In genomic region chr5:157269165-157269671, GRCh38 we compare ENCODE assay signal across 8 cellular contexts. TPM values are rescaled to one million over a fixed set of nuclear protein-coding genes. Genes with fewer than 3 reads are reported as not detected.
DNase-seq lines count a peak whose midpoint lies in the region; ATAC-seq, FAIRE-seq and TF ChIP-seq lines count a peak whose summit lies in the region.

No MANE protein-coding gene starts in this region.

- FAIRE-seq in GM19239 (lab: Jason Lieb, UNC) (peak; percentile 31), kidney (lab: Jason Lieb, UNC) (no peak)

- H4K8ac ChIP-seq in mesenchymal stem cell (ENCODE audit: low read length), result no peak overlapping the region

- H3K27ac Mint-ChIP-seq in WTC11, result peak overlapping the region; percentile 67

- no peaks in the 10 kb centered on the region for H3K9me3 Mint-ChIP-seq in WTC11

- no peak overlapping the region for H2BK120ac ChIP-seq in mesenchymal stem cell (ENCODE audit: low read depth, low read length)

- H4K20me1 ChIP-seq in BLaER1 (peaks cover 10% of the 10 kb centered on the region; the same call in 1 of the 2 replicates), osteoblast (ENCODE audit: insufficient read depth, low read length) (no peaks in the 10 kb centered on the region)

- H2BK5ac ChIP-seq in mesenchymal stem cell (ENCODE audit: low read depth, low read length, poor library complexity, severe bottlenecking), result no peak overlapping the region

- H3K4me3 ChIP-seq in BLaER1 (peak overlapping the region; percentile 89), kidney (ENCODE audit: low read length in 2 of 2) (peak overlapping the region; percentile 16 to 40), mesenchymal stem cell (ENCODE audit: insufficient read depth in 1 of 2, low read depth in 1 of 2, low read length in 2 of 2) (no peak overlapping the region), osteoblast (ENCODE audit: insufficient read depth, low read length) (no peak overlapping the region)

- H3K27me3 ChIP-seq in BLaER1, result no peaks in the 10 kb centered on the region
- H3K27me3 ChIP-seq in mesenchymal stem cell (ENCODE audit: control insufficient read depth in 1 of 2, insufficient read depth in 1 of 2, low read length in 2 of 2), result peaks cover 0 to 4% of the 10 kb centered on the region in 2 experiments
- H3K27me3 ChIP-seq in osteoblast (ENCODE audit: insufficient read depth, low read length), result peaks cover 6% of the 10 kb centered on the region

- peak overlapping the region; percentile 99 for H3K9ac ChIP-seq in BLaER1
- H3K9ac ChIP-seq in kidney (ENCODE audit: low read length in 2 of 2), result peak overlapping the region in 1 of 2 donors; percentile 48
- no peak overlapping the region for H3K9ac ChIP-seq in mesenchymal stem cell (ENCODE audit: low read length)

- CTCF ChIA-PET in WTC11 (lab: Charles Lee), result no interaction called here

- no peak overlapping the region for H2AK5ac ChIP-seq in mesenchymal stem cell (ENCODE audit: low read length, severe bottlenecking)

- no peak overlapping the region for H3K18ac ChIP-seq in mesenchymal stem cell (ENCODE audit: low read depth in 1 of 2, low read length in 2 of 2)

- no peaks in the 10 kb centered on the region for H3K79me2 ChIP-seq in osteoblast (ENCODE audit: insufficient read depth, low read length)

- peak; percentile 45 for ATAC-seq in WTC11

- no peak overlapping the region for H4K91ac ChIP-seq in mesenchymal stem cell (ENCODE audit: low read length)

- peak overlapping the region; percentile 100 for H3K27ac ChIP-seq in BLaER1
- peak overlapping the region; percentile 77 to 85 for H3K27ac ChIP-seq in kidney (ENCODE audit: low read depth in 2 of 2, low read length in 2 of 2)
- no peak overlapping the region for H3K27ac ChIP-seq in mesenchymal stem cell (ENCODE audit: low read length, poor library complexity, severe bottlenecking)
- no peak overlapping the region for H3K27ac ChIP-seq in osteoblast (ENCODE audit: low read depth, low read length)

- 63% methylated on average over 5 of the region's 6 CpGs for WGBS in mesenchymal stem cell

- no peaks in the 10 kb centered on the region for H3K36me3 Mint-ChIP-seq in WTC11

- intact Hi-C loops in kidney (cut with DNase I), result no loop called here

- no peak overlapping the region for H2BK12ac ChIP-seq in mesenchymal stem cell (ENCODE audit: low read length in 2 of 2)

- TF ChIP-seq CTCF in WTC11 (IDR thresholded peaks at IDR 0.05) (no peak), kidney (IDR thresholded peaks at IDR 0.05; ENCODE audit: borderline replicate concordance, extremely low read depth, insufficient read depth) (no peak), osteoblast (IDR thresholded peaks at IDR 0.05; ENCODE audit: extremely low read depth, low read depth, low read length) (no peak)

- DNase-seq in GM19239 (ENCODE audit: insufficient read length, low spot score) (no peak), WTC11 (ENCODE audit: low spot score) (no peak), kidney (no peak), mesenchymal stem cell (no peak), osteoblast (ENCODE audit: insufficient read length, low spot score, missing footprints) (no peak), H4 (ENCODE audit: low spot score) (no peak), NCI-H2227 treated with DMSO at 0.1 percent for 48 hours (lab: John Stamatoyannopoulos, UW) (no peak)

- H3K4me2 ChIP-seq in BLaER1 (peak overlapping the region; percentile 97), mesenchymal stem cell (ENCODE audit: low read length, poor library complexity, severe bottlenecking) (no peak overlapping the region), osteoblast (ENCODE audit: insufficient read depth, low read length) (no peak overlapping the region)

- H2AFZ ChIP-seq in mesenchymal stem cell (ENCODE audit: low read depth, low read length) (no peak overlapping the region), osteoblast (ENCODE audit: low read length) (no peak overlapping the region)

- H3K4ac ChIP-seq in mesenchymal stem cell (ENCODE audit: low read depth in 1 of 2, low read length in 2 of 2), result no peak overlapping the region

- no peak overlapping the region for H3K14ac ChIP-seq in mesenchymal stem cell (ENCODE audit: low read length in 2 of 2)

- no peak overlapping the region for H3K23ac ChIP-seq in mesenchymal stem cell (ENCODE audit: low read length in 2 of 2)

- peaks cover 85% of the 10 kb centered on the region for H3K4me1 ChIP-seq in BLaER1
- peaks cover 16 to 21% of the 10 kb centered on the region in 2 donors for H3K4me1 ChIP-seq in kidney (ENCODE audit: control insufficient read depth in 1 of 2, insufficient read depth in 1 of 2, low read depth in 1 of 2, low read length in 2 of 2)
- peaks cover 15% of the 10 kb centered on the region for H3K4me1 ChIP-seq in mesenchymal stem cell (ENCODE audit: control insufficient read depth, insufficient read depth, low read depth, low read length)
- H3K4me1 ChIP-seq in osteoblast (ENCODE audit: insufficient read depth, low read length), result no peaks in the 10 kb centered on the region

- H3K4me3 Mint-ChIP-seq in WTC11, result peak overlapping the region; percentile 21

- H3K79me1 ChIP-seq in mesenchymal stem cell (replicated peaks; ENCODE audit: low read length, poor library complexity, severe bottlenecking), result peaks cover 41% of the 10 kb centered on the region

- H3K36me3 ChIP-seq in BLaER1 (peaks cover 17% of the 10 kb centered on the region), kidney (ENCODE audit: control insufficient read depth in 1 of 2, insufficient read depth in 2 of 2, low read length in 2 of 2) (no peaks in the 10 kb centered on the region), mesenchymal stem cell (ENCODE audit: control insufficient read depth in 1 of 2, insufficient read depth in 2 of 2, low read depth in 1 of 2, low read length in 2 of 2) (peaks cover 0 to 5% of the 10 kb centered on the region in 2 experiments), osteoblast (ENCODE audit: insufficient read depth, low read length) (no peaks in the 10 kb centered on the region)

- H3K4me1 Mint-ChIP-seq in WTC11, result peaks cover 49% of the 10 kb centered on the region

- H3K27me3 Mint-ChIP-seq in WTC11 (ENCODE audit: low read depth), result peaks cover 3% of the 10 kb centered on the region; the same call in 1 of the 2 replicates

- H3K9me3 ChIP-seq in BLaER1, result no peaks in the 10 kb centered on the region
- H3K9me3 ChIP-seq in kidney (ENCODE audit: control insufficient read depth in 1 of 2, low read length in 2 of 2), result no peaks in the 10 kb centered on the region
- no peaks in the 10 kb centered on the region for H3K9me3 ChIP-seq in mesenchymal stem cell (ENCODE audit: control insufficient read depth, low read length)
- no peaks in the 10 kb centered on the region for H3K9me3 ChIP-seq in osteoblast (ENCODE audit: low read depth, low read length)

- no peak overlapping the region for H2BK15ac ChIP-seq in mesenchymal stem cell (ENCODE audit: low read depth, poor library complexity, severe bottlenecking)

- POLR2A ChIA-PET in WTC11 (lab: Charles Lee), result no interaction called here

TF ChIP-seq in WTC11, 78 proteins besides CTCF, POLR2A, EP300 and RAD21:
- TF ChIP-seq ATF2 (CRISPR knock-in tag; IDR thresholded peaks at IDR 0.05; ENCODE audit: borderline replicate concordance, low read depth) (no peak), OVOL2 (CRISPR knock-in tag; IDR thresholded peaks at IDR 0.05; ENCODE audit: borderline replicate concordance) (no peak), E2F4 (CRISPR knock-in tag; IDR thresholded peaks at IDR 0.05; ENCODE audit: borderline replicate concordance, low read depth) (no peak), ETV6 (CRISPR knock-in tag; IDR thresholded peaks at IDR 0.05) (no peak), SOX15 (CRISPR knock-in tag; IDR thresholded peaks at IDR 0.05) (no peak), SMAD3 (CRISPR knock-in tag; IDR thresholded peaks at IDR 0.05; ENCODE audit: borderline replicate concordance) (no peak), ZNF219 (CRISPR knock-in tag; IDR thresholded peaks at IDR 0.05; ENCODE audit: borderline replicate concordance) (no peak), ZNF232 (CRISPR knock-in tag; IDR thresholded peaks at IDR 0.05) (no peak), ZNF396 (CRISPR knock-in tag; IDR thresholded peaks at IDR 0.05; ENCODE audit: borderline replicate concordance) (no peak), E2F1 (CRISPR knock-in tag; IDR thresholded peaks at IDR 0.05) (no peak), NR2C2 (CRISPR knock-in tag; IDR thresholded peaks at IDR 0.05) (no peak)

RNA-seq across cellular contexts. Expression of gene CYFIP2, which starts 3.3 kb away (rescaled TPM):
- total RNA-seq in WTC11 (2021) (95.3 to 102 TPM (median 101 TPM) in 3 replicates), kidney (128 TPM), osteoblast (4.7 and 6.5 TPM in 2 replicates)
- 217 TPM for polyA plus RNA-seq in kidney (ENCODE audit: insufficient read depth, low read depth, low replicate concordance)
- polyA plus RNA-seq in mesenchymal stem cell (2013, experiment 1 of 2), result 5.5 TPM
- polyA plus RNA-seq in mesenchymal stem cell (2013, experiment 2 of 2), result 5.4 TPM
- total RNA-seq in H4 (2014; rRNA removed; shearing (Covaris generic)), result 4.5 and 10.6 TPM in 2 replicates

Comparison
In these comparisons a context has a peak if more than half of its experiments do, and no peak if none do; other contexts are left out.
1. H3K27ac ChIP-seq: peak in BLaER1 (single experiment) and kidney (2 of 2); none in mesenchymal stem cell (single experiment) and osteoblast (single experiment).
2. H3K4me3 ChIP-seq: peak in BLaER1 (single experiment) and kidney (2 of 2); none in mesenchymal stem cell (0 of 2) and osteoblast (single experiment).